Comparison of ENCODE assay signal across 10 cellular contexts in genomic region chr12:57183939-57184725, GRCh38. TPM values are rescaled to one million over a fixed set of nuclear protein-coding genes. Genes with fewer than 3 reads are reported as not detected.
"Had no signal": no experiment of that assay in that cellular context is flagged by ENCODE, and none has a peak within 500 bp of the region (broad histone marks: within the 10 kb centered on the region; RNA-seq: fewer than 3 reads in every experiment).

No MANE protein-coding gene starts in this region.

- H3K4me3 ChIP-seq: GM23248 had no signal

- H3K27ac ChIP-seq: GM23248, KMS-11 had no signal

- H3K27me3 Mint-ChIP-seq: IgD-negative memory B cell had no signal

- H3K9me3 Mint-ChIP-seq: H9, IgD-negative memory B cell had no signal

- FAIRE-seq: H54, HTR-8/SVneo had no signal

- H2AFZ ChIP-seq: GM23248 had no signal

- H3K4me2 ChIP-seq: KMS-11 had no signal

- H3K9ac ChIP-seq: GM23248, KMS-11 had no signal

- H3K4me3 Mint-ChIP-seq: H9 had no signal

- DNase-seq: GM23248, GOT3, H9, HCEC 1CT, KBM-7 had no signal

RNA-seq across cellular contexts. Expression of gene LRP1-AS, which starts 36.7 kb away (rescaled TPM):
- total RNA-seq: GM23248, H9, HT-29 had no signal
- polyA plus RNA-seq: IgD-negative memory B cell had no signal
